ENCODE assay signal across 13 cellular contexts in genomic region chr14:105925615-105926414, GRCh38.
"Had no signal": no experiment of that assay in that cellular context is flagged by ENCODE, and none has a peak within 500 bp of the region (broad histone marks: within the 10 kb centered on the region; RNA-seq: fewer than 3 reads in every experiment).

No MANE protein-coding gene starts in this region.

- H3K4me3 ChIP-seq: cardiac muscle cell, colonic mucosa, gastroesophageal sphincter, psoas muscle, uterus had no signal

- H3K36me3 Mint-ChIP-seq: natural killer cell treated with Interleukin-12 subunit alpha and Interleukin-12 subunit beta and Interleukin-15 and Interleukin-18, amount 100 ng/mL, for 72 hours had no signal

- DNase-seq: activated CD4-positive, alpha-beta T cell treated with anti-CD3 and anti-CD28 coated beads, Interleukin-2, amount 50 U/mL, for 1 hour; activated CD8-positive, alpha-beta memory T cell treated with anti-CD3 and anti-CD28 coated beads for 24 hours; activated naive CD4-positive, alpha-beta T cell; colonic mucosa; nucleus accumbens; uterus had no signal

- H3K27me3 ChIP-seq: cardiac muscle cell, colonic mucosa, uterus had no signal

- ATAC-seq: gastroesophageal sphincter; natural killer cell treated with Interleukin-12 subunit alpha and Interleukin-12 subunit beta and Interleukin-15 and Interleukin-18, amount 100 ng/mL, for 72 hours; psoas muscle had no signal

- H3K4me1 ChIP-seq: colonic mucosa, gastroesophageal sphincter, psoas muscle, uterus had no signal

- H3K4me3 Mint-ChIP-seq: natural killer cell treated with Interleukin-12 subunit alpha and Interleukin-12 subunit beta and Interleukin-15 and Interleukin-18, amount 100 ng/mL, for 72 hours; stimulated activated memory B cell treated with anti-CD40 and anti-IgM and Interleukin-4, amounts not matched to agents 10 μg/mL and 1 μg/mL and 100 μg/mL, for 72 hours had no signal

- H3K27me3 Mint-ChIP-seq: memory B cell; stimulated activated memory B cell treated with anti-CD40 and anti-IgM and Interleukin-4, amounts not matched to agents 10 μg/mL and 1 μg/mL and 100 μg/mL, for 72 hours had no signal

- H3K36me3 ChIP-seq: cardiac muscle cell, colonic mucosa, gastroesophageal sphincter, uterus had no signal

- FAIRE-seq: endometrium had no signal

- H3K27ac Mint-ChIP-seq: memory B cell; natural killer cell treated with Interleukin-12 subunit alpha and Interleukin-12 subunit beta and Interleukin-15 and Interleukin-18, amount 100 ng/mL, for 72 hours; stimulated activated memory B cell treated with anti-CD40 and anti-IgM and Interleukin-4, amounts not matched to agents 10 μg/mL and 1 μg/mL and 100 μg/mL, for 72 hours had no signal

- H3K27ac ChIP-seq: cardiac muscle cell, colonic mucosa, gastroesophageal sphincter, psoas muscle, uterus had no signal

- H3K9me3 Mint-ChIP-seq: memory B cell; natural killer cell treated with Interleukin-12 subunit alpha and Interleukin-12 subunit beta and Interleukin-15 and Interleukin-18, amount 100 ng/mL, for 72 hours; stimulated activated memory B cell treated with anti-CD40 and anti-IgM and Interleukin-4, amounts not matched to agents 10 μg/mL and 1 μg/mL and 100 μg/mL, for 72 hours had no signal

- H3K9me3 ChIP-seq: colonic mucosa, uterus had no signal
